1 cellular context compared by ENCODE assay signal in the genomic region with DNA sequence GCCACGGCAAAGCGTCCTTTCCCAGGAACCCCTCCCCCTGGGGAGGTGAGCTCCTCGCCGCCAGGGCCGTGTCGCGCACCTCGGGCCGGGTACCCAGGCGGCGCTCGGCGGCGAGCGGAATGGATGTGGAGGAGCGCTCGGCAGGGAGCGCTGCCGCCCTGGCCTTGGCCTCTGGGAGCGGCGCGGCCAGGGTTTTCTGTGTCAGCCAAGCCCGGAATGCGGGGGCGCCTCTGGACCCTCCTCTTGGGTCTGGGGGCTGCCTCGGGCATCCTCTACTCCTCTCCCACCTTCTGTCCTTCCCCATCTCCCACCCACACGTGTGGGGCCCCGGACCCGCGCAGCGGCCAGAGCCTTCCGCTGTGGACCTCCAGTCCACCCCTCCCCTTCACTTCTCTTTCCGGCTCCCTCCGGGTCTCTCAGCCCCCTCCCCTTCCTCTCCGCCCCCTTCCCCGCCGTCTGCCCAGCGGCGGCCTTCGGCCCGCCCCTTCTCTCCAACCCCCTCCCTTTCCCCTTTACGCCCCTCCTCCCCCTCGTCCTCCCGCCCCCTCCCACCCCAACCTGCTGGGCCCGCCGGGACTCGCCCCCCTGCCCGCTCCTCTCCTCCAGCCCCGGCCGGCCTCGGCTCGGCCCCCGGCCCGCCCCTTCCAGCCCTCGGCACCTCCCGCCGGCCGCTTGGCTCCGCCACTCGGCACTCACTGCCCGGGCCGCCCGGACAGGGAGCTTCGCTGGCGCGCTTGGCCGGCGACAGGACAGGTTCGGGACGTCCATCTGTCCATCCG.
TF ChIP-seq lines count a peak whose summit lies in the region.

A gene (plus strand): TSS at position 684 of the 779 bp plus-strand sequence. CDS start 129 bp downstream, outside the sequence.

TF ChIP-seq in WTC11, 78 proteins besides CTCF, POLR2A, EP300 and RAD21 (continued from another document):
- TF ChIP-seq, protein P1, sequence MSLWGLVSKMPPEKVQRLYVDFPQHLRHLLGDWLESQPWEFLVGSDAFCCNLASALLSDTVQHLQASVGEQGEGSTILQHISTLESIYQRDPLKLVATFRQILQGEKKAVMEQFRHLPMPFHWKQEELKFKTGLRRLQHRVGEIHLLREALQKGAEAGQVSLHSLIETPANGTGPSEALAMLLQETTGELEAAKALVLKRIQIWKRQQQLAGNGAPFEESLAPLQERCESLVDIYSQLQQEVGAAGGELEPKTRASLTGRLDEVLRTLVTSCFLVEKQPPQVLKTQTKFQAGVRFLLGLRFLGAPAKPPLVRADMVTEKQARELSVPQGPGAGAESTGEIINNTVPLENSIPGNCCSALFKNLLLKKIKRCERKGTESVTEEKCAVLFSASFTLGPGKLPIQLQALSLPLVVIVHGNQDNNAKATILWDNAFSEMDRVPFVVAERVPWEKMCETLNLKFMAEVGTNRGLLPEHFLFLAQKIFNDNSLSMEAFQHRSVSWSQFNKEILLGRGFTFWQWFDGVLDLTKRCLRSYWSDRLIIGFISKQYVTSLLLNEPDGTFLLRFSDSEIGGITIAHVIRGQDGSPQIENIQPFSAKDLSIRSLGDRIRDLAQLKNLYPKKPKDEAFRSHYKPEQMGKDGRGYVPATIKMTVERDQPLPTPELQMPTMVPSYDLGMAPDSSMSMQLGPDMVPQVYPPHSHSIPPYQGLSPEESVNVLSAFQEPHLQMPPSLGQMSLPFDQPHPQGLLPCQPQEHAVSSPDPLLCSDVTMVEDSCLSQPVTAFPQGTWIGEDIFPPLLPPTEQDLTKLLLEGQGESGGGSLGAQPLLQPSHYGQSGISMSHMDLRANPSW (CRISPR knock-in tag; conservative IDR thresholded peaks at IDR 0.05; ENCODE audit: low read depth), result no peak
- no peak for TF ChIP-seq TCF7 (CRISPR knock-in tag; IDR thresholded peaks at IDR 0.05; ENCODE audit: low read depth)
- TF ChIP-seq ETV6 (CRISPR knock-in tag; IDR thresholded peaks at IDR 0.05), result no peak; the same call in 1 of the 2 replicates
- no peak for TF ChIP-seq ELF4 (CRISPR knock-in tag; IDR thresholded peaks at IDR 0.05; ENCODE audit: low read depth)
- TF ChIP-seq JAZF1 (CRISPR knock-in tag; IDR thresholded peaks at IDR 0.05), result no peak
- TF ChIP-seq, protein P2, sequence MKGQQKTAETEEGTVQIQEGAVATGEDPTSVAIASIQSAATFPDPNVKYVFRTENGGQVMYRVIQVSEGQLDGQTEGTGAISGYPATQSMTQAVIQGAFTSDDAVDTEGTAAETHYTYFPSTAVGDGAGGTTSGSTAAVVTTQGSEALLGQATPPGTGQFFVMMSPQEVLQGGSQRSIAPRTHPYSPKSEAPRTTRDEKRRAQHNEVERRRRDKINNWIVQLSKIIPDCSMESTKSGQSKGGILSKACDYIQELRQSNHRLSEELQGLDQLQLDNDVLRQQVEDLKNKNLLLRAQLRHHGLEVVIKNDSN (CRISPR knock-in tag; IDR thresholded peaks at IDR 0.05), result no peak
- peak; percentile 70; the same call in 1 of the 2 replicates for TF ChIP-seq SP1 (CRISPR knock-in tag; conservative IDR thresholded peaks at IDR 0.05)
- TF ChIP-seq, protein P3, sequence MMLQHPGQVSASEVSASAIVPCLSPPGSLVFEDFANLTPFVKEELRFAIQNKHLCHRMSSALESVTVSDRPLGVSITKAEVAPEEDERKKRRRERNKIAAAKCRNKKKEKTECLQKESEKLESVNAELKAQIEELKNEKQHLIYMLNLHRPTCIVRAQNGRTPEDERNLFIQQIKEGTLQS (CRISPR knock-in tag; conservative IDR thresholded peaks at IDR 0.05), result no peak
- no peak for TF ChIP-seq JUN (CRISPR knock-in tag; IDR thresholded peaks at IDR 0.05)
- TF ChIP-seq TP53 (CRISPR knock-in tag; IDR thresholded peaks at IDR 0.05), result no peak
- no peak for TF ChIP-seq ZNF396 (CRISPR knock-in tag; IDR thresholded peaks at IDR 0.05; ENCODE audit: borderline replicate concordance)
- no peak for TF ChIP-seq ZNF138 (CRISPR knock-in tag; conservative IDR thresholded peaks at IDR 0.05)
- TF ChIP-seq, protein P4, sequence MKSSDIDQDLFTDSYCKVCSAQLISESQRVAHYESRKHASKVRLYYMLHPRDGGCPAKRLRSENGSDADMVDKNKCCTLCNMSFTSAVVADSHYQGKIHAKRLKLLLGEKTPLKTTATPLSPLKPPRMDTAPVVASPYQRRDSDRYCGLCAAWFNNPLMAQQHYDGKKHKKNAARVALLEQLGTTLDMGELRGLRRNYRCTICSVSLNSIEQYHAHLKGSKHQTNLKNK (CRISPR knock-in tag; IDR thresholded peaks at IDR 0.05), result no peak
- TF ChIP-seq FOXK1 (CRISPR knock-in tag; IDR thresholded peaks at IDR 0.05), result 0 out of 2 replicates have a peak, but pooled peaks have one; percentile 15
- no peak for TF ChIP-seq HMGA2 (CRISPR knock-in tag; IDR thresholded peaks at IDR 0.05)
- no peak for TF ChIP-seq IRF2 (CRISPR knock-in tag; IDR thresholded peaks at IDR 0.05; ENCODE audit: borderline replicate concordance, low read depth)
- TF ChIP-seq, protein P5, sequence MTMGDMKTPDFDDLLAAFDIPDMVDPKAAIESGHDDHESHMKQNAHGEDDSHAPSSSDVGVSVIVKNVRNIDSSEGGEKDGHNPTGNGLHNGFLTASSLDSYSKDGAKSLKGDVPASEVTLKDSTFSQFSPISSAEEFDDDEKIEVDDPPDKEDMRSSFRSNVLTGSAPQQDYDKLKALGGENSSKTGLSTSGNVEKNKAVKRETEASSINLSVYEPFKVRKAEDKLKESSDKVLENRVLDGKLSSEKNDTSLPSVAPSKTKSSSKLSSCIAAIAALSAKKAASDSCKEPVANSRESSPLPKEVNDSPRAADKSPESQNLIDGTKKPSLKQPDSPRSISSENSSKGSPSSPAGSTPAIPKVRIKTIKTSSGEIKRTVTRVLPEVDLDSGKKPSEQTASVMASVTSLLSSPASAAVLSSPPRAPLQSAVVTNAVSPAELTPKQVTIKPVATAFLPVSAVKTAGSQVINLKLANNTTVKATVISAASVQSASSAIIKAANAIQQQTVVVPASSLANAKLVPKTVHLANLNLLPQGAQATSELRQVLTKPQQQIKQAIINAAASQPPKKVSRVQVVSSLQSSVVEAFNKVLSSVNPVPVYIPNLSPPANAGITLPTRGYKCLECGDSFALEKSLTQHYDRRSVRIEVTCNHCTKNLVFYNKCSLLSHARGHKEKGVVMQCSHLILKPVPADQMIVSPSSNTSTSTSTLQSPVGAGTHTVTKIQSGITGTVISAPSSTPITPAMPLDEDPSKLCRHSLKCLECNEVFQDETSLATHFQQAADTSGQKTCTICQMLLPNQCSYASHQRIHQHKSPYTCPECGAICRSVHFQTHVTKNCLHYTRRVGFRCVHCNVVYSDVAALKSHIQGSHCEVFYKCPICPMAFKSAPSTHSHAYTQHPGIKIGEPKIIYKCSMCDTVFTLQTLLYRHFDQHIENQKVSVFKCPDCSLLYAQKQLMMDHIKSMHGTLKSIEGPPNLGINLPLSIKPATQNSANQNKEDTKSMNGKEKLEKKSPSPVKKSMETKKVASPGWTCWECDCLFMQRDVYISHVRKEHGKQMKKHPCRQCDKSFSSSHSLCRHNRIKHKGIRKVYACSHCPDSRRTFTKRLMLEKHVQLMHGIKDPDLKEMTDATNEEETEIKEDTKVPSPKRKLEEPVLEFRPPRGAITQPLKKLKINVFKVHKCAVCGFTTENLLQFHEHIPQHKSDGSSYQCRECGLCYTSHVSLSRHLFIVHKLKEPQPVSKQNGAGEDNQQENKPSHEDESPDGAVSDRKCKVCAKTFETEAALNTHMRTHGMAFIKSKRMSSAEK (CRISPR knock-in tag; IDR thresholded peaks at IDR 0.05; ENCODE audit: borderline replicate concordance), result no peak
- TF ChIP-seq GRHL2 (CRISPR knock-in tag; IDR thresholded peaks at IDR 0.05; ENCODE audit: insufficient replicate concordance, severe bottlenecking), result no peak
- peak; percentile 24; the same call in 1 of the 2 replicates for TF ChIP-seq ZNF416 (CRISPR knock-in tag; IDR thresholded peaks at IDR 0.05)
- TF ChIP-seq, protein P6, sequence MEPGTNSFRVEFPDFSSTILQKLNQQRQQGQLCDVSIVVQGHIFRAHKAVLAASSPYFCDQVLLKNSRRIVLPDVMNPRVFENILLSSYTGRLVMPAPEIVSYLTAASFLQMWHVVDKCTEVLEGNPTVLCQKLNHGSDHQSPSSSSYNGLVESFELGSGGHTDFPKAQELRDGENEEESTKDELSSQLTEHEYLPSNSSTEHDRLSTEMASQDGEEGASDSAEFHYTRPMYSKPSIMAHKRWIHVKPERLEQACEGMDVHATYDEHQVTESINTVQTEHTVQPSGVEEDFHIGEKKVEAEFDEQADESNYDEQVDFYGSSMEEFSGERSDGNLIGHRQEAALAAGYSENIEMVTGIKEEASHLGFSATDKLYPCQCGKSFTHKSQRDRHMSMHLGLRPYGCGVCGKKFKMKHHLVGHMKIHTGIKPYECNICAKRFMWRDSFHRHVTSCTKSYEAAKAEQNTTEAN (CRISPR knock-in tag; IDR thresholded peaks at IDR 0.05), result no peak
- TF ChIP-seq, protein P7, sequence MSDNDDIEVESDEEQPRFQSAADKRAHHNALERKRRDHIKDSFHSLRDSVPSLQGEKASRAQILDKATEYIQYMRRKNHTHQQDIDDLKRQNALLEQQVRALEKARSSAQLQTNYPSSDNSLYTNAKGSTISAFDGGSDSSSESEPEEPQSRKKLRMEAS (CRISPR knock-in tag; IDR thresholded peaks at IDR 0.05), result no peak; the same call in 1 of the 2 replicates
- no peak for TF ChIP-seq ZNF423 (CRISPR knock-in tag; IDR thresholded peaks at IDR 0.05)
